In the genomic region with DNA sequence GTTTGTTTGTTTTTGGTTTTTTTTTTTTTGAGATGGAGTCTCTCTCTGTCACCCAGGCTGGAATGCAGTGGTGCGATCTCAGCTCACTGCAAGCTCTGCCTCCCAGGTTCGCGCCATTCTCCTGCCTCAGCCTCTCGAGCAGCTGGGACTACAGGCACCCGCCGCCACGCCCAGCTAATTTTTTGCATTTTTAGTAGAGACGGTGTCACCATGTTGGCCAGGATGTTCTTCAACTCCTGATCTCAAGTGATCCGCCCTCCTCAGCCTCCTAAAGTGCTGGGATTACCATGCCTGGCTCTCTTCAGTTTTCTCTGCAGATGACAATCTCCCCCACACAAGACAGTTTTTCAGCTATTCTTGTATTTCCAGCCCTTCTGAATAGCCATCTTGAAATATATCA, we compare ENCODE assay signal across 12 cellular contexts. TPM values are rescaled to one million over a fixed set of nuclear protein-coding genes. Genes with fewer than 3 reads are reported as not detected.
"Had no signal": no experiment of that assay in that cellular context is flagged by ENCODE, and none has a peak within 500 bp of the region (broad histone marks: within the 10 kb centered on the region; RNA-seq: fewer than 3 reads in every experiment).

No MANE protein-coding gene starts in this region.

RNA-seq across cellular contexts. Expression of a gene that starts 9.7 kb away (rescaled TPM):
- total RNA-seq: left cardiac atrium; lower lobe of right lung; mammary epithelial cell; naive thymus-derived CD8-positive, alpha-beta T cell; neural crest cell; osteoblast; posterior vena cava; pulmonary artery endothelial cell; right atrium auricular region; subcutaneous adipose tissue; ureter had no signal
- polyA plus RNA-seq: keratinocyte; naive thymus-derived CD8-positive, alpha-beta T cell had no signal
